In the genomic region with DNA sequence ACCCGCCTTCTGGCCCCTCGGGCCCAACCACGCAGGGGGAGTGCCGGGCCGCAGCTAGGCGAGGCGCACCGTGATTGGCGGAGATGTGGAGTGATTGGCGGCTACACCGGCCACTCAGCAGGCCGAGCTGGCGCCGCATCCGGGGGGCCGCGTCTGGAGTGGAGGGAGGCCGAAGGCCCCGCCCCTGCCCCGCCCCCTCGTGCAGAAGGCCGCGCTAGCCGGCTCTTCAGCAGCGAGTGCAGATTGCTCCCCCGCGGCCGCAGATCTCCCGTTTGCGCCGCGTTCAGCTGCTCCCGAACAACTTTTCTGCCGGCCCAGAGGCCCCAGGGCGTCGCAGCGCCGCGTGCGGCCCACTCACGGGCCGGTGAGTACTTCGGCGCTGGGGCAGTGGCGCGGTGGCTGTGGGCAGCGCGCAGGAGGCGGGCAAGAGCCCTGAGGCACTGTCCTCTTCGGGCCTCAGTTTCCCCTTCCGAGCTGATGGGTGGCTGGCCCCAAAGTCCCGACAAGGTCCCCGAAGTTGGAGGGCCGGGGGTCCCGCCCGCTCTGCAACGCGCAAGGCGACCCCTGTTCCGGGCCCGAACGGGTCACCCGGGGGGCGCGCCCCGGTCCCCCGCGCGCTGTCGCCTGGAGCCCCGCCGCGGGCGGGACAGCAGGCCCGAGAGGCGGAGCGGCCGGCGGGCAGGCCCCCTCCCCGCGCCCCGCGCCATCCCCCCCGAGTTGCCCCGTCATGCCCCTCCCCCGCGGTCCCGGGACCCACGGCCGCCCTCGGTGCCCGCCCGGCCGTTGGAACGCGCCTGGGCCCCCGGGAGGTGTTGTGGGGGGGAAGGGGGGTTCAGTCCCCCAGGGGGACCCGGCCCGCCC, we compare ENCODE assay signal across 1 cellular context.
TF ChIP-seq lines count a peak whose summit lies in the region.

TSS of gene WFS1 (plus strand) at position 200 of the 861 bp plus-strand sequence. CDS start 7,606 bp downstream, outside the sequence.

TF ChIP-seq in HepG2, 621 proteins besides CTCF, POLR2A, EP300 and RAD21 (continues in another document):
- TF ChIP-seq HMGXB4 (CRISPR knock-in tag; IDR thresholded peaks at IDR 0.05; ENCODE audit: borderline replicate concordance in 1 of 2, low read depth in 1 of 2) = peak in 1 of 2 experiments; percentile 18; a peak in 2 of 4 replicates
- TF ChIP-seq, protein P1, sequence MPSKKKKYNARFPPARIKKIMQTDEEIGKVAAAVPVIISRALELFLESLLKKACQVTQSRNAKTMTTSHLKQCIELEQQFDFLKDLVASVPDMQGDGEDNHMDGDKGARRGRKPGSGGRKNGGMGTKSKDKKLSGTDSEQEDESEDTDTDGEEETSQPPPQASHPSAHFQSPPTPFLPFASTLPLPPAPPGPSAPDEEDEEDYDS (CRISPR knock-in tag; IDR thresholded peaks at IDR 0.05) = peak; percentile 34; the same call in 1 of the 2 replicates
- TF ChIP-seq ZEB1 (IDR thresholded peaks at IDR 0.05; ENCODE audit: insufficient replicate concordance, low read depth) = no peak
- no peak for TF ChIP-seq TEAD3 (CRISPR knock-in tag; optimal IDR thresholded peaks at IDR 0.05; ENCODE audit: borderline replicate concordance)
- TF ChIP-seq HINFP (CRISPR knock-in tag; IDR thresholded peaks at IDR 0.05; ENCODE audit: low read depth) = 0 out of 2 replicates have a peak, but pooled peaks have one; percentile 29
- no peak for TF ChIP-seq TOE1 (CRISPR knock-in tag; IDR thresholded peaks at IDR 0.05)
- TF ChIP-seq, protein P2, sequence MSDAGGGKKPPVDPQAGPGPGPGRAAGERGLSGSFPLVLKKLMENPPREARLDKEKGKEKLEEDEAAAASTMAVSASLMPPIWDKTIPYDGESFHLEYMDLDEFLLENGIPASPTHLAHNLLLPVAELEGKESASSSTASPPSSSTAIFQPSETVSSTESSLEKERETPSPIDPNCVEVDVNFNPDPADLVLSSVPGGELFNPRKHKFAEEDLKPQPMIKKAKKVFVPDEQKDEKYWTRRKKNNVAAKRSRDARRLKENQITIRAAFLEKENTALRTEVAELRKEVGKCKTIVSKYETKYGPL (CRISPR knock-in tag; IDR thresholded peaks at IDR 0.05) = no peak
- TF ChIP-seq ZNF766 (CRISPR knock-in tag; IDR thresholded peaks at IDR 0.05; ENCODE audit: borderline replicate concordance) = no peak
- peak; percentile 83 for TF ChIP-seq POLR2G (IDR thresholded peaks at IDR 0.05; ENCODE audit: low read depth, low read length)
- TF ChIP-seq FOXP1 (IDR thresholded peaks at IDR 0.05) = no peak
- TF ChIP-seq FOXP1 (CRISPR knock-in tag; IDR thresholded peaks at IDR 0.05) = no peak
- TF ChIP-seq RFXAP (CRISPR knock-in tag; IDR thresholded peaks at IDR 0.05; ENCODE audit: borderline replicate concordance) = 0 out of 2 replicates have a peak, but pooled peaks have one; percentile 4
- no peak for TF ChIP-seq FOXA1 (IDR thresholded peaks at IDR 0.05)
- no peak for TF ChIP-seq FOXA1 (CRISPR knock-in tag; IDR thresholded peaks at IDR 0.05)
- TF ChIP-seq, protein P3, sequence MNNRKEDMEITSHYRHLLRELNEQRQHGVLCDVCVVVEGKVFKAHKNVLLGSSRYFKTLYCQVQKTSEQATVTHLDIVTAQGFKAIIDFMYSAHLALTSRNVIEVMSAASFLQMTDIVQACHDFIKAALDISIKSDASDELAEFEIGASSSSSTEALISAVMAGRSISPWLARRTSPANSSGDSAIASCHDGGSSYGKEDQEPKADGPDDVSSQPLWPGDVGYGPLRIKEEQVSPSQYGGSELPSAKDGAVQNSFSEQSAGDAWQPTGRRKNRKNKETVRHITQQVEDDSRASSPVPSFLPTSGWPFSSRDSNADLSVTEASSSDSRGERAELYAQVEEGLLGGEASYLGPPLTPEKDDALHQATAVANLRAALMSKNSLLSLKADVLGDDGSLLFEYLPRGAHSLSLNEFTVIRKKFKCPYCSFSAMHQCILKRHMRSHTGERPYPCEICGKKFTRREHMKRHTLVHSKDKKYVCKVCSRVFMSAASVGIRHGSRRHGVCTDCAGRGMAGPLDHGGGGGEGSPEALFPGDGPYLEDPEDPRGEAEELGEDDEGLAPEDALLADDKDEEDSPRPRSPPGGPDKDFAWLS (CRISPR knock-in tag; IDR thresholded peaks at IDR 0.05; ENCODE audit: borderline replicate concordance) = no peak
- no peak for TF ChIP-seq ZNF616 (CRISPR knock-in tag; IDR thresholded peaks at IDR 0.05; ENCODE audit: low read depth)
- TF ChIP-seq ZNF75D (CRISPR knock-in tag; IDR thresholded peaks at IDR 0.05; ENCODE audit: borderline replicate concordance) = no peak
- TF ChIP-seq REL (CRISPR knock-in tag; conservative IDR thresholded peaks at IDR 0.05) = no peak
- no peak for TF ChIP-seq SMAD1 (CRISPR knock-in tag; IDR thresholded peaks at IDR 0.05; ENCODE audit: borderline replicate concordance, low read depth)
- TF ChIP-seq CREM (IDR thresholded peaks at IDR 0.05) = no peak
- TF ChIP-seq CREM (CRISPR knock-in tag; IDR thresholded peaks at IDR 0.05) = no peak
- no peak for TF ChIP-seq ZBTB7B (CRISPR knock-in tag; IDR thresholded peaks at IDR 0.05)
- TF ChIP-seq GMEB1 (CRISPR knock-in tag; IDR thresholded peaks at IDR 0.05; ENCODE audit: borderline replicate concordance) = no peak
- peak; percentile 97 for TF ChIP-seq ZNF574 (CRISPR knock-in tag; IDR thresholded peaks at IDR 0.05)
- no peak for TF ChIP-seq NR2F6 (IDR thresholded peaks at IDR 0.05)
- no peak for TF ChIP-seq NR2F6 (CRISPR knock-in tag; IDR thresholded peaks at IDR 0.05)
- TF ChIP-seq HNRNPLL (IDR thresholded peaks at IDR 0.05; ENCODE audit: low read depth, low read length, poor library complexity, severe bottlenecking) = peak; percentile 59
- TF ChIP-seq, protein P4, sequence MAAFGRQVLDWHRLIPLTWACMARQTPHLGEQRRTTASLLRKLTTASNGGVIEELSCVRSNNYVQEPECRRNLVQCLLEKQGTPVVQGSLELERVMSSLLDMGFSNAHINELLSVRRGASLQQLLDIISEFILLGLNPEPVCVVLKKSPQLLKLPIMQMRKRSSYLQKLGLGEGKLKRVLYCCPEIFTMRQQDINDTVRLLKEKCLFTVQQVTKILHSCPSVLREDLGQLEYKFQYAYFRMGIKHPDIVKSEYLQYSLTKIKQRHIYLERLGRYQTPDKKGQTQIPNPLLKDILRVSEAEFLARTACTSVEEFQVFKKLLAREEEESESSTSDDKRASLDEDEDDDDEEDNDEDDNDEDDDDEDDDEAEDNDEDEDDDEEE (CRISPR knock-in tag; IDR thresholded peaks at IDR 0.05) = no peak
- no peak for TF ChIP-seq ZNF382 (CRISPR knock-in tag; IDR thresholded peaks at IDR 0.05; ENCODE audit: borderline replicate concordance)
- no peak for TF ChIP-seq ZNF160 (CRISPR knock-in tag; IDR thresholded peaks at IDR 0.05)
- no peak for TF ChIP-seq ZNF3 (CRISPR knock-in tag; IDR thresholded peaks at IDR 0.05)
- TF ChIP-seq, protein P5, sequence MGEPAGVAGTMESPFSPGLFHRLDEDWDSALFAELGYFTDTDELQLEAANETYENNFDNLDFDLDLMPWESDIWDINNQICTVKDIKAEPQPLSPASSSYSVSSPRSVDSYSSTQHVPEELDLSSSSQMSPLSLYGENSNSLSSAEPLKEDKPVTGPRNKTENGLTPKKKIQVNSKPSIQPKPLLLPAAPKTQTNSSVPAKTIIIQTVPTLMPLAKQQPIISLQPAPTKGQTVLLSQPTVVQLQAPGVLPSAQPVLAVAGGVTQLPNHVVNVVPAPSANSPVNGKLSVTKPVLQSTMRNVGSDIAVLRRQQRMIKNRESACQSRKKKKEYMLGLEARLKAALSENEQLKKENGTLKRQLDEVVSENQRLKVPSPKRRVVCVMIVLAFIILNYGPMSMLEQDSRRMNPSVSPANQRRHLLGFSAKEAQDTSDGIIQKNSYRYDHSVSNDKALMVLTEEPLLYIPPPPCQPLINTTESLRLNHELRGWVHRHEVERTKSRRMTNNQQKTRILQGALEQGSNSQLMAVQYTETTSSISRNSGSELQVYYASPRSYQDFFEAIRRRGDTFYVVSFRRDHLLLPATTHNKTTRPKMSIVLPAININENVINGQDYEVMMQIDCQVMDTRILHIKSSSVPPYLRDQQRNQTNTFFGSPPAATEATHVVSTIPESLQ (CRISPR knock-in tag; conservative IDR thresholded peaks at IDR 0.05) = no peak
- TF ChIP-seq AHR (CRISPR knock-in tag; IDR thresholded peaks at IDR 0.05) = no peak
- TF ChIP-seq FOXK2 (IDR thresholded peaks at IDR 0.05) = no peak
- no peak for TF ChIP-seq HHEX (CRISPR knock-in tag; IDR thresholded peaks at IDR 0.05)
- peak; percentile 17 for TF ChIP-seq XRCC5 (optimal IDR thresholded peaks at IDR 0.05; ENCODE audit: low read length)
- no peak for TF ChIP-seq ZBTB10 (CRISPR knock-in tag; IDR thresholded peaks at IDR 0.05; ENCODE audit: borderline replicate concordance)
